ENCODE assay signal across 15 cellular contexts in genomic region chr12:39831587-39832315, GRCh38.
A peak's percentile ranks its signal among the peaks of the same experiment; 100 is the strongest.
DNase-seq lines count a peak whose midpoint lies in the region; ATAC-seq and TF ChIP-seq lines count a peak whose summit lies in the region.
"Had no signal": no experiment of that assay in that cellular context is flagged by ENCODE, and none has a peak within 500 bp of the region (broad histone marks: within the 10 kb centered on the region; RNA-seq: fewer than 3 reads in every experiment).

No MANE protein-coding gene starts in this region.

- H3K27me3 ChIP-seq in neuronal stem cell (ENCODE audit: control insufficient read depth in 3 of 3, insufficient read depth in 3 of 3, low read depth in 1 of 3, low read length in 3 of 3) (no peaks in the 10 kb centered on the region), ascending aorta (no peaks in the 10 kb centered on the region)
- H3K27me3 ChIP-seq: esophagus squamous epithelium had no signal

- no peak overlapping the region for H2BK120ac ChIP-seq in neuronal stem cell (ENCODE audit: low read depth, low read length)

- no peak for TF ChIP-seq CTCF in VCaP (conservative IDR thresholded peaks at IDR 0.05)
- no peak for TF ChIP-seq CTCF in ascending aorta (IDR thresholded peaks at IDR 0.05)

- H3K9me3 ChIP-seq in neuronal stem cell (replicated peaks in 1 of 2; ENCODE audit: control insufficient read depth in 2 of 2, insufficient read depth in 1 of 2, low read depth in 1 of 2, low read length in 2 of 2) (no peaks in the 10 kb centered on the region), ascending aorta (no peaks in the 10 kb centered on the region)
- H3K9me3 ChIP-seq: esophagus squamous epithelium had no signal

- H4K8ac ChIP-seq in neuronal stem cell (ENCODE audit: low read depth, low read length), result no peak overlapping the region

- H3K4me2 ChIP-seq in neuronal stem cell (ENCODE audit: insufficient read depth, low read length, poor library complexity, severe bottlenecking), result no peak overlapping the region

- H3K79me1 ChIP-seq in neuronal stem cell (ENCODE audit: low read depth, low read length), result no peaks in the 10 kb centered on the region

- DNase-seq in DMS53 (lab: John Stamatoyannopoulos, UW) (peak; percentile 94), HPDE6-E6E7 (ENCODE audit: extremely low spot score) (peak; percentile 3), left colon (no peak), NCI-H1048 (lab: John Stamatoyannopoulos, UW) (no peak), neuronal stem cell (ENCODE audit: low spot score) (no peak), ascending aorta (ENCODE audit: low spot score in 2 of 2) (no peak), NCI-H526 treated with DMSO at 0.1 percent for 48 hours (lab: John Stamatoyannopoulos, UW) (no peak)
- DNase-seq: activated CD4-positive, alpha-beta memory T cell treated with anti-CD3 and anti-CD28 coated beads, Interleukin-2, amount 10 ng/mL, durations not matched to agents 7 days and 5 days; activated effector memory CD4-positive, alpha-beta T cell treated with Interleukin-2 at 50 U/mL for 16 hours; C1 segment of cervical spinal cord; esophagus squamous epithelium; NCI-H1436; right cardiac atrium; T-helper 17 cell had no signal

- H3K14ac ChIP-seq in neuronal stem cell (ENCODE audit: low read length), result no peak overlapping the region

- no peak overlapping the region for H3K9ac ChIP-seq in neuronal stem cell (ENCODE audit: low read depth, low read length, poor library complexity)

- H3K23ac ChIP-seq in neuronal stem cell (ENCODE audit: low read depth, low read length, poor library complexity), result no peak overlapping the region

- H2AK5ac ChIP-seq in neuronal stem cell (ENCODE audit: low read depth, low read length), result no peak overlapping the region

- H2AFZ ChIP-seq in neuronal stem cell (ENCODE audit: low read length), result no peak overlapping the region

- H3K36me3 ChIP-seq in neuronal stem cell (replicated peaks in 1 of 2; ENCODE audit: control insufficient read depth in 2 of 2, insufficient read depth in 2 of 2, low read length in 2 of 2) (no peaks in the 10 kb centered on the region), ascending aorta (no peaks in the 10 kb centered on the region)

- H4K91ac ChIP-seq in neuronal stem cell (ENCODE audit: low read depth, low read length, poor library complexity), result no peak overlapping the region

- ATAC-seq in left colon, result peak; percentile 74
- ATAC-seq: right cardiac atrium, T-helper 17 cell had no signal

- no peaks in the 10 kb centered on the region for H3K4me1 ChIP-seq in neuronal stem cell (ENCODE audit: control insufficient read depth in 2 of 2, insufficient read depth in 1 of 2, low read depth in 1 of 2, low read length in 2 of 2)
- H3K4me1 ChIP-seq in ascending aorta, result no peaks in the 10 kb centered on the region
- H3K4me1 ChIP-seq: esophagus squamous epithelium had no signal

- no peak overlapping the region for H2BK5ac ChIP-seq in neuronal stem cell (ENCODE audit: low read length)

- no CpG with 5 or more reads among the region's 1 CpG for WGBS in neuronal stem cell (ENCODE audit: extremely low coverage in 2 of 2, insufficient read length in 2 of 2, insufficient replicate concordance in 1 of 2), 2 donors

- H3K18ac ChIP-seq in neuronal stem cell (ENCODE audit: low read length), result no peak overlapping the region

- H3K4ac ChIP-seq in neuronal stem cell (ENCODE audit: low read length), result no peak overlapping the region

- no peak overlapping the region for H2BK12ac ChIP-seq in neuronal stem cell (ENCODE audit: low read length)

- H2BK15ac ChIP-seq in neuronal stem cell (ENCODE audit: low read length), result no peak overlapping the region

- intact Hi-C loops in left colon (cut with DNase I, micrococcal nuclease), result no loop called here
- intact Hi-C loops in ascending aorta (cut with DNase I), result no loop called here

- H3K4me3 ChIP-seq in neuronal stem cell (ENCODE audit: low read length in 2 of 2) (no peak overlapping the region), ascending aorta (no peak overlapping the region)
- H3K4me3 ChIP-seq: esophagus squamous epithelium had no signal

- H3K27ac ChIP-seq in VCaP (peak overlapping the region; percentile 31), neuronal stem cell (replicated peaks; ENCODE audit: low read length) (no peak overlapping the region), ascending aorta (no peak overlapping the region)
- H3K27ac ChIP-seq: esophagus squamous epithelium had no signal

Comparison
In these comparisons a context has a peak if more than half of its experiments do, and no peak if none do; other contexts are left out.
1. DNase-seq: peak in DMS53 (single experiment) and HPDE6-E6E7 (single experiment); none in left colon (0 of 2), NCI-H1048 (single experiment), neuronal stem cell (single experiment), ascending aorta (0 of 2) and NCI-H526 treated with DMSO at 0.1 percent for 48 hours (single experiment).